Comparison of ENCODE assay signal across 8 cellular contexts in genomic region chrX:54807524-54808108, GRCh38. TPM values are rescaled to one million over a fixed set of nuclear protein-coding genes. Genes with fewer than 3 reads are reported as not detected.
DNase-seq lines count a peak whose midpoint lies in the region; ATAC-seq, FAIRE-seq and TF ChIP-seq lines count a peak whose summit lies in the region.

MAGED2 (plus strand) TSS chrX:54807745; CDS start chrX:54809332, 1,587 bp downstream.

- H3K4me3 ChIP-seq in HUES6 (ENCODE audit: low read depth, low read length) (peak within 1 kb of the TSS; percentile 91), kidney (ENCODE audit: low read length in 2 of 2) (peak within 1 kb of the TSS; percentile 81 to 87), smooth muscle cell (peak within 1 kb of the TSS; percentile 77)

- CTCF ChIA-PET in WTC11 (lab: Charles Lee), result interaction anchor here (0.7 to 2.4 kb wide), 2 partner anchors 114 to 168 kb away, joined by 3 to 10 read pairs; no protein-coding TSS in a partner anchor

- H3K36me3 ChIP-seq in HUES6 (ENCODE audit: control insufficient read depth, insufficient read depth, low read length) (peaks cover 32% of the 10 kb centered on the region), kidney (ENCODE audit: control insufficient read depth in 1 of 2, insufficient read depth in 2 of 2, low read length in 2 of 2) (peaks cover 15 to 17% of the 10 kb centered on the region in 2 donors), smooth muscle cell (ENCODE audit: low read depth) (no peaks in the 10 kb centered on the region)

- peak within 1 kb of the TSS; percentile 81 for H3K4me2 ChIP-seq in smooth muscle cell

- H3K36me3 Mint-ChIP-seq in WTC11, result peaks cover 19% of the 10 kb centered on the region

- no peaks in the 10 kb centered on the region for H3F3A ChIP-seq in smooth muscle cell (ENCODE audit: low read depth)

- no peak within 1 kb of the TSS for H2AFZ ChIP-seq in smooth muscle cell (ENCODE audit: low read depth)

- peak within 1 kb of the TSS; percentile 98 for H3K4me3 Mint-ChIP-seq in WTC11

- H3K4me1 Mint-ChIP-seq in WTC11, result peaks cover 28% of the 10 kb centered on the region

- POLR2A ChIA-PET in WTC11 (lab: Charles Lee), result interaction anchor here (0.8 to 1.5 kb wide), 4 partner anchors 52 to 192 kb away, joined by 3 to 12 read pairs (median 4); partner anchors contain the start of gene APEX2

- peak; percentile 31 for DNase-seq in AG08396 (ENCODE audit: low spot score)
- DNase-seq in WTC11 (ENCODE audit: low spot score), result peak; percentile 27
- peak; percentile 39 for DNase-seq in dedifferentiated amniotic fluid mesenchymal stem cell (ENCODE audit: extremely low spot score)
- no peak for DNase-seq in kidney
- DNase-seq in smooth muscle cell (lab: John Stamatoyannopoulos, UW; ENCODE audit: unreplicated experiment), result peak; percentile 10

- TF ChIP-seq CTCF in WTC11 (IDR thresholded peaks at IDR 0.05), result no peak
- TF ChIP-seq CTCF in kidney (IDR thresholded peaks at IDR 0.05; ENCODE audit: borderline replicate concordance, extremely low read depth, insufficient read depth), result no peak
- no peak for TF ChIP-seq CTCF in smooth muscle cell (IDR thresholded peaks at IDR 0.05; ENCODE audit: borderline replicate concordance, insufficient read depth, poor library complexity, severe bottlenecking)

- H3K9me3 Mint-ChIP-seq in WTC11, result no peaks in the 10 kb centered on the region

- H3K79me2 ChIP-seq in smooth muscle cell (ENCODE audit: low read depth), result peaks cover 28% of the 10 kb centered on the region

- H3K27me3 ChIP-seq in HUES6 (ENCODE audit: control insufficient read depth, insufficient read depth, low read length) (no peaks in the 10 kb centered on the region), smooth muscle cell (ENCODE audit: low read depth) (no peaks in the 10 kb centered on the region)

- H3K9ac ChIP-seq in HUES6 (ENCODE audit: low read length), result peak within 1 kb of the TSS; percentile 92
- peak within 1 kb of the TSS; percentile 79 to 85 for H3K9ac ChIP-seq in kidney (ENCODE audit: low read length in 2 of 2)
- peak within 1 kb of the TSS; percentile 66 for H3K9ac ChIP-seq in smooth muscle cell (ENCODE audit: low read depth)

- H4K20me1 ChIP-seq in smooth muscle cell (ENCODE audit: low read depth), result peaks cover 35% of the 10 kb centered on the region

- H3K9me3 ChIP-seq in HUES6 (ENCODE audit: control insufficient read depth, insufficient read depth, low read depth, low read length), result peaks cover 6% of the 10 kb centered on the region; the same call in 1 of the 2 replicates
- no peaks in the 10 kb centered on the region for H3K9me3 ChIP-seq in kidney (ENCODE audit: control insufficient read depth in 1 of 2, low read length in 2 of 2)
- no peaks in the 10 kb centered on the region for H3K9me3 ChIP-seq in smooth muscle cell (replicated peaks; ENCODE audit: low read depth)

- intact Hi-C loops in kidney (cut with DNase I), result no loop called here

- WGBS in smooth muscle cell (ENCODE audit: low lambda C conversion rate), result 37% methylated on average over 14 of the region's 17 CpGs

- H3K27ac Mint-ChIP-seq in WTC11, result peak within 1 kb of the TSS; percentile 99

- FAIRE-seq in kidney (lab: Jason Lieb, UNC), result no peak

- H3K27ac ChIP-seq in HUES6 (ENCODE audit: low read depth, low read length) (peak within 1 kb of the TSS; percentile 69; the same call in 1 of the 2 replicates), kidney (ENCODE audit: low read depth in 2 of 2, low read length in 2 of 2) (peak within 1 kb of the TSS; percentile 93 to 94), smooth muscle cell (ENCODE audit: low read depth) (peak within 1 kb of the TSS; percentile 71)

- H3K4me1 ChIP-seq in HUES6 (ENCODE audit: control insufficient read depth, insufficient read depth, low read length), result peaks cover 24% of the 10 kb centered on the region
- H3K4me1 ChIP-seq in kidney (ENCODE audit: control insufficient read depth in 1 of 2, insufficient read depth in 1 of 2, low read depth in 1 of 2, low read length in 2 of 2), result peaks cover 0 to 10% of the 10 kb centered on the region in 2 donors
- no peaks in the 10 kb centered on the region for H3K4me1 ChIP-seq in smooth muscle cell (ENCODE audit: low read depth)

- ATAC-seq in WTC11 (peak; percentile 1), GM18520 (IDR thresholded peaks at IDR 0.05; ENCODE audit: unreplicated experiment) (no peak), HG02759 (IDR thresholded peaks at IDR 0.05; ENCODE audit: unreplicated experiment) (no peak)

- peaks cover 6% of the 10 kb centered on the region for H3K27me3 Mint-ChIP-seq in WTC11 (ENCODE audit: low read depth)

TF ChIP-seq in WTC11, 78 proteins besides CTCF, POLR2A, EP300 and RAD21 (continues in another document):
- TF ChIP-seq OVOL2 (CRISPR knock-in tag; IDR thresholded peaks at IDR 0.05; ENCODE audit: borderline replicate concordance) (no peak), KAT7 (CRISPR knock-in tag; IDR thresholded peaks at IDR 0.05; ENCODE audit: borderline replicate concordance) (no peak), MLX (CRISPR knock-in tag; IDR thresholded peaks at IDR 0.05) (no peak), NFE2L1 (CRISPR knock-in tag; IDR thresholded peaks at IDR 0.05) (no peak), ATF2 (CRISPR knock-in tag; IDR thresholded peaks at IDR 0.05; ENCODE audit: borderline replicate concordance, low read depth) (no peak), ETV6 (CRISPR knock-in tag; IDR thresholded peaks at IDR 0.05) (no peak), ZBTB43 (CRISPR knock-in tag; IDR thresholded peaks at IDR 0.05) (no peak), STAT6 (CRISPR knock-in tag; conservative IDR thresholded peaks at IDR 0.05; ENCODE audit: low read depth) (no peak), RORB (CRISPR knock-in tag; IDR thresholded peaks at IDR 0.05) (no peak), MXD4 (CRISPR knock-in tag; IDR thresholded peaks at IDR 0.05; ENCODE audit: borderline replicate concordance) (no peak)

RNA-seq across cellular contexts. Expression of gene MAGED2, which starts in this region (rescaled TPM):
- 136 to 140 TPM (median 138 TPM) in 3 replicates for total RNA-seq in WTC11 (2021)
- 185 TPM for total RNA-seq in kidney
- 285 TPM for polyA plus RNA-seq in kidney (ENCODE audit: insufficient read depth, low read depth, low replicate concordance)
- total RNA-seq in smooth muscle cell, result 488 and 603 TPM in 2 replicates
- 645 and 741 TPM in 2 replicates for polyA plus RNA-seq in smooth muscle cell
